Comparison of ENCODE assay signal across 18 cellular contexts in the genomic region with DNA sequence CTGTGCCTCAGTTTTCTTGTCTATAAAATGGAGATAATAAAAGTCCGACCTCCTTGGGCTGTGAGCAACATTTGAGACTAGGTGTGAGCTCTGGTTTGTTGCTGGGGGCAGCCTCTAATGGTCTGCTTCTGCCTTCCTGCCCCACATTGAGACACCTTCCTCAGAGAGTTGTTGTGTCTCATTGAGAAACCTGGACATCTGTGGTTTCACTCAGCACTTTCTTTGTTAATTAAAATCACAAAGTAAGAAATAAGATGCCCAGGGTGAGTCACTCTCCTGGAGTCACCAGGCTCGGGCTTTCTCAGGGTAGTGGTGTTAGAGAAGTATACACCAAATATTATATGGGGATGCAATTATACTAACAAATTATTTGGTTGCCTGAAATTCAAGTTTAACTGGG.
DNase-seq lines count a peak whose midpoint lies in the region; ATAC-seq and TF ChIP-seq lines count a peak whose summit lies in the region.
"Had no signal": no experiment of that assay in that cellular context is flagged by ENCODE, and none has a peak within 500 bp of the region (broad histone marks: within the 10 kb centered on the region; RNA-seq: fewer than 3 reads in every experiment).

No MANE protein-coding gene starts in this region.

- no peaks in the 10 kb centered on the region for H3K79me2 ChIP-seq in GM23248 (ENCODE audit: insufficient read depth)

- H3K36me3 ChIP-seq in GM23248 (ENCODE audit: low read depth), result no peaks in the 10 kb centered on the region
- no peaks in the 10 kb centered on the region for H3K36me3 ChIP-seq in RWPE2 (ENCODE audit: low read depth)
- no peaks in the 10 kb centered on the region for H3K36me3 ChIP-seq in right atrium auricular region
- H3K36me3 ChIP-seq: left ventricle myocardium inferior, thyroid gland had no signal

- H3K9ac ChIP-seq in GM23248, result no peak overlapping the region
- H3K9ac ChIP-seq: KMS-11 had no signal

- no peaks in the 10 kb centered on the region for H3K27me3 Mint-ChIP-seq in activated naive CD4-positive, alpha-beta T cell treated with anti-CD3 and anti-CD28 coated beads, Interleukin-2, amount 10 ng/mL, durations not matched to agents 7 days and 5 days

- H3K27ac ChIP-seq in GM23248 (no peak overlapping the region), RWPE2 (ENCODE audit: poor library complexity, severe bottlenecking) (peak overlapping the region; percentile 80), right atrium auricular region (no peak overlapping the region)
- H3K27ac ChIP-seq: body of pancreas, KMS-11, left ventricle myocardium inferior, thyroid gland had no signal

- in situ Hi-C loops in GM23248 (cut with MboI), result no loop called here

- no peak overlapping the region for H2AFZ ChIP-seq in GM23248

- H3K4me2 ChIP-seq in GM23248 (ENCODE audit: unreplicated experiment), result no peak overlapping the region
- H3K4me2 ChIP-seq: KMS-11 had no signal

- H3F3A ChIP-seq in GM23248 (ENCODE audit: insufficient read depth), result peaks cover 26% of the 10 kb centered on the region

- H3K27me3 ChIP-seq in GM23248 (replicated peaks; ENCODE audit: insufficient read depth), result no peaks in the 10 kb centered on the region
- H3K27me3 ChIP-seq in RWPE2 (ENCODE audit: insufficient read depth, poor library complexity, severe bottlenecking), result no peaks in the 10 kb centered on the region
- H3K27me3 ChIP-seq in right atrium auricular region, result no peaks in the 10 kb centered on the region
- H3K27me3 ChIP-seq: body of pancreas, thyroid gland had no signal

- TF ChIP-seq CTCF in RWPE2 (IDR thresholded peaks at IDR 0.05; ENCODE audit: poor library complexity, severe bottlenecking), result no peak
- TF ChIP-seq CTCF in right atrium auricular region (IDR thresholded peaks at IDR 0.05), result no peak

- H3K4me1 Mint-ChIP-seq in activated naive CD4-positive, alpha-beta T cell treated with anti-CD3 and anti-CD28 coated beads, Interleukin-2, amount 10 ng/mL, durations not matched to agents 7 days and 5 days, result no peaks in the 10 kb centered on the region

- H3K27ac Mint-ChIP-seq in activated naive CD4-positive, alpha-beta T cell treated with anti-CD3 and anti-CD28 coated beads, Interleukin-2, amount 10 ng/mL, durations not matched to agents 7 days and 5 days, result no peak overlapping the region
- H3K27ac Mint-ChIP-seq: CD8-positive, alpha-beta T cell; T-helper 2 cell treated with Interferon-gamma antibody and Interleukin-4, amounts not matched to agents 5 μg/mL and 100 μg/mL, for 36 hours had no signal

- no peak overlapping the region for H3K4me3 ChIP-seq in GM23248
- no peak overlapping the region for H3K4me3 ChIP-seq in RWPE2 (ENCODE audit: severe bottlenecking)
- no peak overlapping the region for H3K4me3 ChIP-seq in right atrium auricular region
- H3K4me3 ChIP-seq: body of pancreas, left ventricle myocardium inferior, thyroid gland had no signal

- peaks cover 7% of the 10 kb centered on the region for H3K9me3 Mint-ChIP-seq in activated naive CD4-positive, alpha-beta T cell treated with anti-CD3 and anti-CD28 coated beads, Interleukin-2, amount 10 ng/mL, durations not matched to agents 7 days and 5 days

- peaks cover 29% of the 10 kb centered on the region for H3K4me1 ChIP-seq in GM23248 (ENCODE audit: insufficient read depth)
- H3K4me1 ChIP-seq in RWPE2 (ENCODE audit: insufficient read depth, poor library complexity, severe bottlenecking), result peaks cover 23% of the 10 kb centered on the region
- no peaks in the 10 kb centered on the region for H3K4me1 ChIP-seq in right atrium auricular region
- H3K4me1 ChIP-seq: body of pancreas, left ventricle myocardium inferior, thyroid gland had no signal

- H3K4me3 Mint-ChIP-seq in activated naive CD4-positive, alpha-beta T cell treated with anti-CD3 and anti-CD28 coated beads, Interleukin-2, amount 10 ng/mL, durations not matched to agents 7 days and 5 days, result no peak overlapping the region
- H3K4me3 Mint-ChIP-seq: CD8-positive, alpha-beta T cell; T-helper 2 cell treated with Interferon-gamma antibody and Interleukin-4, amounts not matched to agents 5 μg/mL and 100 μg/mL, for 36 hours had no signal

- H3K9me2 ChIP-seq in GM23248 (ENCODE audit: insufficient read depth), result no peaks in the 10 kb centered on the region

- H4K20me1 ChIP-seq in GM23248 (ENCODE audit: insufficient read depth), result no peaks in the 10 kb centered on the region

- H3K36me3 Mint-ChIP-seq in activated naive CD4-positive, alpha-beta T cell treated with anti-CD3 and anti-CD28 coated beads, Interleukin-2, amount 10 ng/mL, durations not matched to agents 7 days and 5 days, result no peaks in the 10 kb centered on the region
- H3K36me3 Mint-ChIP-seq: CD8-positive, alpha-beta T cell had no signal

- H3K9me3 ChIP-seq in GM23248 (ENCODE audit: low read depth) (no peaks in the 10 kb centered on the region), RWPE2 (ENCODE audit: severe bottlenecking) (no peaks in the 10 kb centered on the region), right atrium auricular region (no peaks in the 10 kb centered on the region)
- H3K9me3 ChIP-seq: body of pancreas, left ventricle myocardium inferior, thyroid gland had no signal

- WGBS in GM23248 (ENCODE audit: low coverage in 1 of 2, low lambda C conversion rate in 2 of 2, missing lambda C conversion rate in 2 of 2), 2 experiments, result 46 to 50% methylated on average over 2 of the region's 2 CpGs

- DNase-seq in GM23248 (peak; percentile 74), RWPE2 (ENCODE audit: low spot score) (no peak), fibroblast of gingiva (ENCODE audit: low read depth) (peak; percentile 44), SHP77 (lab: John Stamatoyannopoulos, UW) (no peak), right atrium auricular region (ENCODE audit: low spot score) (no peak)
- no peak for DNase-seq in activated naive CD4-positive, alpha-beta T cell treated with anti-CD3 and anti-CD28 coated beads, Interleukin-2, amount 10 ng/mL, durations not matched to agents 7 days and 5 days
- DNase-seq: activated CD4-positive, alpha-beta T cell treated with anti-CD3 and anti-CD28 coated beads for 1 hour; activated effector memory CD4-positive, alpha-beta T cell treated with anti-CD3 and anti-CD28 coated beads, Interleukin-2, amount 50 U/mL, for 16 hours; body of pancreas; CD8-positive, alpha-beta T cell; left ventricle myocardium inferior; NCI-H1436 treated with DMSO at 0.1 percent for 48 hours; NCI-H2227 treated with DMSO at 0.1 percent for 48 hours; small intestine; thyroid gland had no signal

- CTCF ChIA-PET in activated naive CD4-positive, alpha-beta T cell treated with anti-CD3 and anti-CD28 coated beads, Interleukin-2, amount 10 ng/mL, durations not matched to agents 7 days and 5 days (lab: Charles Lee), result no interaction called here

- ATAC-seq in RWPE2 (ENCODE audit: low read depth) (peak; percentile 26; the same call in 1 of the 3 replicates), GM18520 (IDR thresholded peaks at IDR 0.05; ENCODE audit: unreplicated experiment) (no peak)
- ATAC-seq: body of pancreas; CD8-positive, alpha-beta T cell had no signal

Comparison
In these comparisons a context has a peak if more than half of its experiments do, and no peak if none do; other contexts are left out.
1. DNase-seq: peak in GM23248 (single experiment) and fibroblast of gingiva (single experiment); none in RWPE2 (single experiment), SHP77 (0 of 2), activated naive CD4-positive, alpha-beta T cell treated with anti-CD3 and anti-CD28 coated beads, Interleukin-2, amount 10 ng/mL, durations not matched to agents 7 days and 5 days (single experiment) and right atrium auricular region (single experiment).